24 cellular contexts compared by ENCODE assay signal in genomic region chr16:80735846-80736245, GRCh38.
"Had no signal": no experiment of that assay in that cellular context is flagged by ENCODE, and none has a peak within 500 bp of the region (broad histone marks: within the 10 kb centered on the region; RNA-seq: fewer than 3 reads in every experiment).

No MANE protein-coding gene starts in this region.

- H3K27ac ChIP-seq: SJCRH30, SK-N-MC, WERI-Rb-1 had no signal

- H3K36me3 ChIP-seq: SJCRH30, WERI-Rb-1 had no signal

- DNase-seq: activated CD4-positive, alpha-beta T cell treated with anti-CD3 and anti-CD28 coated beads for 1 hour; activated CD4-positive, alpha-beta T cell treated with anti-CD3 and anti-CD28 coated beads for 48 hours; activated CD4-positive, alpha-beta T cell treated with anti-CD3 and anti-CD28 coated beads, Interleukin-2, amount 50 U/mL, for 48 hours; activated CD4-positive, CD25-positive, alpha-beta regulatory T cell; activated CD8-positive, alpha-beta T cell treated with anti-CD3 and anti-CD28 coated beads, Interleukin-2, amount 10 ng/mL, durations not matched to agents 7 days and 5 days; activated gamma-delta T cell; activated naive CD4-positive, alpha-beta T cell treated with Interleukin-2 at 50 U/mL for 16 hours; activated naive CD8-positive, alpha-beta T cell treated with anti-CD3 and anti-CD28 coated beads, Interleukin-2, amount 10 ng/mL, durations not matched to agents 7 days and 5 days; activated T-cell treated with anti-CD3 and anti-CD28 coated beads, Interleukin-2, amount 50 U/mL, for 24 hours; central memory CD4-positive, alpha-beta T cell; NCI-H1092 treated with DMSO at 0.1 percent for 48 hours; NCI-H146; NCI-H187 treated with DMSO at 0.1 percent for 48 hours; NCI-H2081; NCI-H2171 treated with DMSO at 0.1 percent for 48 hours; NCI-H2227 treated with DMSO at 0.1 percent for 48 hours; NCI-H446; NCI-H524; SHP77; SJCRH30; T1000; WERI-Rb-1 had no signal

- H3K4me1 ChIP-seq: SJCRH30 had no signal

- ATAC-seq: activated CD8-positive, alpha-beta T cell treated with anti-CD3 and anti-CD28 coated beads, Interleukin-2, amount 10 ng/mL, durations not matched to agents 7 days and 5 days; Panc1 had no signal

- H3K27me3 ChIP-seq: SJCRH30 had no signal

- H3K9me3 ChIP-seq: SJCRH30 had no signal

- H3K4me3 ChIP-seq: SJCRH30, SK-N-MC had no signal
